10 cellular contexts compared by ENCODE assay signal in the genomic region with DNA sequence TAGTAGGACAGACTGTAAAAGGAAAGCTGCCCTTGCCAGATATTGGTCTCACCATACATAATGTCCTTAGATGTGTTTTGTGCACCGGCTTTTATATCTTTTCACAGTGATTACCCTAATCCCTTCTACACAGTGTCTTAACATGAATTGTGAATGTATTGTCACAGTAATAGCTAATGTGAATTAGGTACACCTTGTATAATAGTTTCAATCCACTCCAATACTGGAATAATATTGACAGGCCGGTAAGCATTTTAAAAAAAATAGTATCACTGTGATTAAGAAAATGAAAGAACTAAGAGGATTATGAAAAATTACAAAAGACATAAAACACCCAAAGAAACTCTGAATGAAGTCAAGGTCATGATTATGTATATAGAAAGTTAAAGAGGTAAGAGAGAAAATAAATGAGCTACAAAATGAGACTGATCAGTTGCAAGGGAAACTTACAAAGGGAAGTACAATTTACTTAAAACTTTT.
"Had no signal": no experiment of that assay in that cellular context is flagged by ENCODE, and none has a peak within 500 bp of the region (broad histone marks: within the 10 kb centered on the region; RNA-seq: fewer than 3 reads in every experiment).

No MANE protein-coding gene starts in this region.

- H3K4me2 ChIP-seq: GM23338 had no signal

- DNase-seq: GM23248, GOT3, H7, H9, HCEC 1CT, HFFc6 had no signal

- H3K27ac ChIP-seq: GM23248 had no signal

- FAIRE-seq: H1, H54 had no signal

- H3K4me3 ChIP-seq: GM23248, GM23338 had no signal

- ATAC-seq: GM23338, HCT116 had no signal

- H3K9ac ChIP-seq: GM23248 had no signal

- H2AFZ ChIP-seq: GM23248, GM23338 had no signal
